Comparison of ENCODE assay signal across 7 cellular contexts in genomic region chr9:21371467-21371866, GRCh38. TPM values are rescaled to one million over a fixed set of nuclear protein-coding genes. Genes with fewer than 3 reads are reported as not detected.
"Had no signal": no experiment of that assay in that cellular context is flagged by ENCODE, and none has a peak within 500 bp of the region (broad histone marks: within the 10 kb centered on the region; RNA-seq: fewer than 3 reads in every experiment).

No MANE protein-coding gene starts in this region.

RNA-seq across cellular contexts. Expression of gene IFNA13, which starts 3.6 kb away (rescaled TPM):
- total RNA-seq: GM23248, H1, H9, HepG2, HFFc6, HT1080 had no signal
- polyA plus RNA-seq: GM23248, H1, HepG2, IgD-negative memory B cell had no signal

RNA-seq across cellular contexts. Expression of gene IFNA2, which starts 13.7 kb away (rescaled TPM):
- total RNA-seq: GM23248, H1, H9, HepG2, HFFc6, HT1080 had no signal
- polyA plus RNA-seq: GM23248, H1, HepG2, IgD-negative memory B cell had no signal

RNA-seq across cellular contexts. Expression of gene IFNA6, which starts 20.8 kb away (rescaled TPM):
- total RNA-seq: GM23248, H1, H9, HepG2, HFFc6, HT1080 had no signal
- polyA plus RNA-seq: GM23248, H1, HepG2, IgD-negative memory B cell had no signal

RNA-seq across cellular contexts. Expression of gene IFNA8, which starts 37.5 kb away (rescaled TPM):
- total RNA-seq: GM23248, H1, H9, HepG2, HFFc6, HT1080 had no signal
- polyA plus RNA-seq: GM23248, H1, HepG2, IgD-negative memory B cell had no signal
